In the genomic region with DNA sequence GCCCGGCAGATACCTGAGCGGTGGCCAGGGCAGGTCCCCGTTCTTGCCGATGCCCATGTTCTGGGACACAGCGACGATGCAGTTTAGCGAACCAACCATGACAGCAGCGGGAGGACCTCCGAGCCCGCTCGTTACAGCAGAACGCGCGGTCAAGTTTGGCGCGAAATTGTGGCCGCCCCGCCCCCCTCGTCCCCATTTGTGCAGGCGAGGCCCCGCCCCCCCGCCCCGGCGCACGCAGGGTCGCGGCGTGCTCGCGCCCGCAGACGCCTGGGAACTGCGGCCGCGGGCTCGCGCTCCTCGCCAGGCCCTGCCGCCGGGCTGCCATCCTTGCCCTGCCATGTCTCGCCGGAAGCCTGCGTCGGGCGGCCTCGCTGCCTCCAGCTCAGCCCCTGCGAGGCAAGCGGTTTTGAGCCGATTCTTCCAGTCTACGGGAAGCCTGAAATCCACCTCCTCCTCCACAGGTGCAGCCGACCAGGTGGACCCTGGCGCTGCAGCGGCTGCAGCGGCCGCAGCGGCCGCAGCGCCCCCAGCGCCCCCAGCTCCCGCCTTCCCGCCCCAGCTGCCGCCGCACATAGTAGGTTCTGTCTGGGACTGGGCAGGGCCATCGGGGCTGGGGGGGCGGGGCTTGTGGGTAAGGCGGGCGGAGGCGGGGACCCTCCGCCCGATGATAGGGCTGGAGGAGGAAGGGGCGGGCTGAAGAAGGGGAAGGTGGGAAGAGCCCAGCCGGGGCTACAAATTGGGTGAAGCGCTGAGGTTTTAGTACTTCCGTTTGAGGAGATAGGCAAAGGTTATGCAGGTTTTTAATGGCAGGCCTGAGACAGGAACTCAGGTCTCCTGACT, we compare ENCODE assay signal across 8 cellular contexts. TPM values are rescaled to one million over a fixed set of nuclear protein-coding genes. Genes with fewer than 3 reads are reported as not detected.
DNase-seq lines count a peak whose midpoint lies in the region; ATAC-seq and TF ChIP-seq lines count a peak whose summit lies in the region.

A gene (minus strand): TSS at position 593 of the 840 bp plus-strand sequence. CDS start 494 bp downstream, at position 99.
A gene (plus strand): TSS at position 262 of the 840 bp plus-strand sequence. CDS start 76 bp downstream, at position 338.

- peak within 1 kb of the TSS; percentile 61 for H3K9ac ChIP-seq in smooth muscle cell (ENCODE audit: low read depth)

- peaks cover 29% of the 10 kb centered on the region for H3K36me3 Mint-ChIP-seq in WTC11
- H3K36me3 Mint-ChIP-seq in immature natural killer cell: peaks cover 9 to 30% (median 28%) of the 10 kb centered on the region in 3 donors

- peak within 1 kb of the TSS; percentile 94 for H2AFZ ChIP-seq in smooth muscle cell (ENCODE audit: low read depth)

- TF ChIP-seq CTCF in WTC11 (IDR thresholded peaks at IDR 0.05) (no peak), cardiac fibroblast (IDR thresholded peaks at IDR 0.05; ENCODE audit: low read depth, low read length) (no peak), smooth muscle cell (IDR thresholded peaks at IDR 0.05; ENCODE audit: borderline replicate concordance, insufficient read depth, poor library complexity, severe bottlenecking) (peak; percentile 8)

- H3K4me1 Mint-ChIP-seq in WTC11: peaks cover 26% of the 10 kb centered on the region
- H3K4me1 Mint-ChIP-seq in immature natural killer cell: peaks cover 26 to 32% of the 10 kb centered on the region in 2 donors

- POLR2A ChIA-PET in WTC11 (lab: Charles Lee): interaction anchor here (0.6 to 1.6 kb wide), 7 partner anchors 9 to 397 kb away, joined by 3 to 7 read pairs (median 3); a partner anchor contains a TSS

- 3% methylated on average over 30 of the region's 74 CpGs for WGBS in smooth muscle cell (ENCODE audit: low lambda C conversion rate)

- H4K20me1 ChIP-seq in smooth muscle cell (ENCODE audit: low read depth): peaks cover 18% of the 10 kb centered on the region

- CTCF ChIA-PET in WTC11 (lab: Charles Lee): interaction anchor here (1.1 to 4.1 kb wide), 4 partner anchors 18 to 309 kb away, joined by 3 to 14 read pairs (median 5); no protein-coding TSS in a partner anchor

- H3K27ac Mint-ChIP-seq in WTC11 (peak within 1 kb of the TSS; percentile 91), immature natural killer cell (peak within 1 kb of the TSS; percentile 90 to 99 (median 96))

- DNase-seq in ACHN (peak; percentile 89), NCI-H226 (peak; percentile 84), WTC11 (ENCODE audit: low spot score) (peak; percentile 87), cardiac fibroblast (ENCODE audit: low read depth in 2 of 2) (peak; percentile 90 to 92), immature natural killer cell (peak; percentile 84 to 89 (median 88)), smooth muscle cell (lab: John Stamatoyannopoulos, UW; ENCODE audit: unreplicated experiment) (peak; percentile 72)

- H3K9me3 Mint-ChIP-seq in WTC11 (no peaks in the 10 kb centered on the region), immature natural killer cell (no peaks in the 10 kb centered on the region)

- peak within 1 kb of the TSS; percentile 99 for H3K4me2 ChIP-seq in smooth muscle cell

- peak within 1 kb of the TSS; percentile 68 for H3K27ac ChIP-seq in smooth muscle cell (ENCODE audit: low read depth)

- H3K27me3 Mint-ChIP-seq in WTC11 (ENCODE audit: low read depth) (no peaks in the 10 kb centered on the region), immature natural killer cell (ENCODE audit: low read depth in 3 of 3) (peaks cover 0 to 12% (median 8%) of the 10 kb centered on the region in 3 donors)

- no peaks in the 10 kb centered on the region for H3F3A ChIP-seq in smooth muscle cell (ENCODE audit: low read depth)

- H3K4me3 Mint-ChIP-seq in WTC11 (peak within 1 kb of the TSS; percentile 91), immature natural killer cell (peak within 1 kb of the TSS; percentile 86 to 97 (median 95))

- peaks cover under 1% of the 10 kb centered on the region for H3K36me3 ChIP-seq in smooth muscle cell (ENCODE audit: low read depth)

- H3K79me2 ChIP-seq in smooth muscle cell (ENCODE audit: low read depth): peaks cover 8% of the 10 kb centered on the region

- peaks cover 22% of the 10 kb centered on the region for H3K4me1 ChIP-seq in smooth muscle cell (ENCODE audit: low read depth)

- no peaks in the 10 kb centered on the region for H3K9me3 ChIP-seq in smooth muscle cell (replicated peaks; ENCODE audit: low read depth)

- in situ Hi-C loops in ACHN (cut with HindIII; ENCODE audit: low pct_ligation_motif_present, low pct_unique_long_range_greater_than_20kb, low sequenced_read_pairs): no loop called here

- H3K4me3 ChIP-seq in cardiac fibroblast (replicated peaks in 1 of 2; ENCODE audit: low read depth in 2 of 2, low read length in 2 of 2) (peak within 1 kb of the TSS; percentile 88 to 97), smooth muscle cell (peak within 1 kb of the TSS; percentile 98)

- H3K27me3 ChIP-seq in smooth muscle cell (ENCODE audit: low read depth): no peaks in the 10 kb centered on the region

- ATAC-seq in GM18873 (IDR thresholded peaks at IDR 0.05; ENCODE audit: low FRiP score, unreplicated experiment) (peak; percentile 32), HG03159 (IDR thresholded peaks at IDR 0.05; ENCODE audit: unreplicated experiment) (peak; percentile 32), WTC11 (peak; percentile 76)

TF ChIP-seq in WTC11, 78 proteins besides CTCF, POLR2A, EP300 and RAD21 (continues in another document):
- no peak for TF ChIP-seq NFATC4 (CRISPR knock-in tag; IDR thresholded peaks at IDR 0.05)
- 0 out of 2 replicates have a peak, but pooled peaks have one; percentile 36 for TF ChIP-seq FOXK1 (CRISPR knock-in tag; IDR thresholded peaks at IDR 0.05)
- TF ChIP-seq, protein P1, sequence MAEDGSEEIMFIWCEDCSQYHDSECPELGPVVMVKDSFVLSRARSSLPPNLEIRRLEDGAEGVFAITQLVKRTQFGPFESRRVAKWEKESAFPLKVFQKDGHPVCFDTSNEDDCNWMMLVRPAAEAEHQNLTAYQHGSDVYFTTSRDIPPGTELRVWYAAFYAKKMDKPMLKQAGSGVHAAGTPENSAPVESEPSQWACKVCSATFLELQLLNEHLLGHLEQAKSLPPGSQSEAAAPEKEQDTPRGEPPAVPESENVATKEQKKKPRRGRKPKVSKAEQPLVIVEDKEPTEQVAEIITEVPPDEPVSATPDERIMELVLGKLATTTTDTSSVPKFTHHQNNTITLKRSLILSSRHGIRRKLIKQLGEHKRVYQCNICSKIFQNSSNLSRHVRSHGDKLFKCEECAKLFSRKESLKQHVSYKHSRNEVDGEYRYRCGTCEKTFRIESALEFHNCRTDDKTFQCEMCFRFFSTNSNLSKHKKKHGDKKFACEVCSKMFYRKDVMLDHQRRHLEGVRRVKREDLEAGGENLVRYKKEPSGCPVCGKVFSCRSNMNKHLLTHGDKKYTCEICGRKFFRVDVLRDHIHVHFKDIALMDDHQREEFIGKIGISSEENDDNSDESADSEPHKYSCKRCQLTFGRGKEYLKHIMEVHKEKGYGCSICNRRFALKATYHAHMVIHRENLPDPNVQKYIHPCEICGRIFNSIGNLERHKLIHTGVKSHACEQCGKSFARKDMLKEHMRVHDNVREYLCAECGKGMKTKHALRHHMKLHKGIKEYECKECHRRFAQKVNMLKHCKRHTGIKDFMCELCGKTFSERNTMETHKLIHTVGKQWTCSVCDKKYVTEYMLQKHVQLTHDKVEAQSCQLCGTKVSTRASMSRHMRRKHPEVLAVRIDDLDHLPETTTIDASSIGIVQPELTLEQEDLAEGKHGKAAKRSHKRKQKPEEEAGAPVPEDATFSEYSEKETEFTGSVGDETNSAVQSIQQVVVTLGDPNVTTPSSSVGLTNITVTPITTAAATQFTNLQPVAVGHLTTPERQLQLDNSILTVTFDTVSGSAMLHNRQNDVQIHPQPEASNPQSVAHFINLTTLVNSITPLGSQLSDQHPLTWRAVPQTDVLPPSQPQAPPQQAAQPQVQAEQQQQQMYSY (CRISPR knock-in tag; IDR thresholded peaks at IDR 0.05): no peak
- TF ChIP-seq, protein P2, sequence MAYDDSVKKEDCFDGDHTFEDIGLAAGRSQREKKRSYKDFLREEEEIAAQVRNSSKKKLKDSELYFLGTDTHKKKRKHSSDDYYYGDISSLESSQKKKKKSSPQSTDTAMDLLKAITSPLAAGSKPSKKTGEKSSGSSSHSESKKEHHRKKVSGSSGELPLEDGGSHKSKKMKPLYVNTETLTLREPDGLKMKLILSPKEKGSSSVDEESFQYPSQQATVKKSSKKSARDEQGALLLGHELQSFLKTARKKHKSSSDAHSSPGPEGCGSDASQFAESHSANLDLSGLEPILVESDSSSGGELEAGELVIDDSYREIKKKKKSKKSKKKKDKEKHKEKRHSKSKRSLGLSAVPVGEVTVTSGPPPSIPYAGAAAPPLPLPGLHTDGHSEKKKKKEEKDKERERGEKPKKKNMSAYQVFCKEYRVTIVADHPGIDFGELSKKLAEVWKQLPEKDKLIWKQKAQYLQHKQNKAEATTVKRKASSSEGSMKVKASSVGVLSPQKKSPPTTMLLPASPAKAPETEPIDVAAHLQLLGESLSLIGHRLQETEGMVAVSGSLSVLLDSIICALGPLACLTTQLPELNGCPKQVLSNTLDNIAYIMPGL (CRISPR knock-in tag; IDR thresholded peaks at IDR 0.05): no peak
- TF ChIP-seq OVOL2 (CRISPR knock-in tag; IDR thresholded peaks at IDR 0.05; ENCODE audit: borderline replicate concordance): no peak
- TF ChIP-seq, protein P3, sequence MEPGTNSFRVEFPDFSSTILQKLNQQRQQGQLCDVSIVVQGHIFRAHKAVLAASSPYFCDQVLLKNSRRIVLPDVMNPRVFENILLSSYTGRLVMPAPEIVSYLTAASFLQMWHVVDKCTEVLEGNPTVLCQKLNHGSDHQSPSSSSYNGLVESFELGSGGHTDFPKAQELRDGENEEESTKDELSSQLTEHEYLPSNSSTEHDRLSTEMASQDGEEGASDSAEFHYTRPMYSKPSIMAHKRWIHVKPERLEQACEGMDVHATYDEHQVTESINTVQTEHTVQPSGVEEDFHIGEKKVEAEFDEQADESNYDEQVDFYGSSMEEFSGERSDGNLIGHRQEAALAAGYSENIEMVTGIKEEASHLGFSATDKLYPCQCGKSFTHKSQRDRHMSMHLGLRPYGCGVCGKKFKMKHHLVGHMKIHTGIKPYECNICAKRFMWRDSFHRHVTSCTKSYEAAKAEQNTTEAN (CRISPR knock-in tag; IDR thresholded peaks at IDR 0.05): no peak
- no peak for TF ChIP-seq ZNF671 (CRISPR knock-in tag; IDR thresholded peaks at IDR 0.05)

RNA-seq across cellular contexts. Expression of the first gene that starts in this region (rescaled TPM):
- total RNA-seq in WTC11 (2021) (64.0 to 68.0 TPM (median 64.4 TPM) in 3 replicates), smooth muscle cell (16.5 and 19.9 TPM in 2 replicates)
- polyA plus RNA-seq in immature natural killer cell (1 to 10 TPM; 3.2 to 5.9 (median 3.3) TPM), smooth muscle cell (3.5 and 7.4 TPM in 2 replicates)

RNA-seq across cellular contexts. Expression of the second gene that starts in this region (rescaled TPM):
- 14.6 to 17.6 TPM (median 16.7 TPM) in 3 replicates for total RNA-seq in WTC11 (2021)
- 10 to 100 TPM in 2 of 3 donors, 1 to 10 TPM in 1; 5.6 to 13.7 (median 10.3) TPM for polyA plus RNA-seq in immature natural killer cell
- 12.6 and 12.8 TPM in 2 replicates for total RNA-seq in smooth muscle cell
- polyA plus RNA-seq in smooth muscle cell: 4.7 and 5.1 TPM in 2 replicates

Comparison
In these comparisons a context has a peak if more than half of its experiments do, and no peak if none do; other contexts are left out.
1. Peak in every context shown above with its lines: DNase-seq, ATAC-seq, H3K4me3 ChIP-seq and H3K27ac ChIP-seq.